ENCODE assay signal across 15 cellular contexts in the genomic region with DNA sequence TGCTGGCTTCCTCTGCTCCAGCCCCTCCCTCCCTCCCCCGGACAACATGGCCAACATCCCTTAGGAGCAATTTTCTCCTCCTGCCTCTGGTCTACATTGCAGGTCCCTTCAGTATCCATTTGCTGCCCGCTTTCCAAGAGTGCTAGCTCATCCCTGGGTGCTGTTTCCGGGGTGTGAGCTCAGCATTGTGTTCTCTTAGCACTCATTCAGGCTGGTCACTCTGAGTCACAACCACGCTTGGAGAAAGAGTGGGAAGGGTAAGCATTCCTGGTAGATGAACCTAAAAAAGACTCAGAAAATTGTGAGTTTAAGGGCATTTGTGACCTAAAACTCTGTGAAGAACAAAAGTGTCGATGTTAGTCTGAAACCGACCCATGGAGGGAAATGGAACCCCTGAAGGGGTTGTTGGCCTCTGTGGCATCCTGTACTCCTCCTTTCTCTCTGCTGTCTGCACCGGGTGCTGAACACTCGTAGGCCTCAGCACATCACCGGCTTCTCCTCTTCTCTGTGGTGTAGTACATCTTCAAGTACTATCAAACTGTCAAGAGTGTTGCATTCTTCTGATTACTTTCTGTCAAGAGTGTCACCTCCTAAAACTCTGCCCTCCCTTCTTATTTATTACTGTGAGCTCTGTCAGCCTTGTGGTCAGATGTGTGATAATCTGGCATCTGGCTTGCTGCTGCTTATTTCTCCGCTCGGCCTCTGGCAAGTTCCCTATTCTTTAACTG.
DNase-seq lines count a peak whose midpoint lies in the region; ATAC-seq and TF ChIP-seq lines count a peak whose summit lies in the region.
"Had no signal": no experiment of that assay in that cellular context is flagged by ENCODE, and none has a peak within 500 bp of the region (broad histone marks: within the 10 kb centered on the region; RNA-seq: fewer than 3 reads in every experiment).

No MANE protein-coding gene starts in this region.

- no peak overlapping the region for H3K27ac ChIP-seq in RWPE2 (ENCODE audit: poor library complexity, severe bottlenecking)
- H3K27ac ChIP-seq: esophagus squamous epithelium, upper lobe of left lung had no signal

- TF ChIP-seq CTCF in HFFc6 (IDR thresholded peaks at IDR 0.05) (no peak), RWPE2 (IDR thresholded peaks at IDR 0.05; ENCODE audit: poor library complexity, severe bottlenecking) (no peak), CD14-positive monocyte (IDR thresholded peaks at IDR 0.05) (no peak)

- H3K4me3 ChIP-seq in RWPE2 (ENCODE audit: severe bottlenecking), result no peak overlapping the region
- H3K4me3 ChIP-seq: esophagus squamous epithelium, upper lobe of left lung had no signal

- peak overlapping the region; percentile 1; the same call in 1 of the 2 replicates for H3K4me3 Mint-ChIP-seq in HFFc6
- no peak overlapping the region for H3K4me3 Mint-ChIP-seq in activated CD8-positive, alpha-beta T cell treated with anti-CD3 and anti-CD28 coated beads, Interleukin-2, amount 10 ng/mL, durations not matched to agents 7 days and 5 days
- H3K4me3 Mint-ChIP-seq in activated naive CD4-positive, alpha-beta T cell treated with anti-CD3 and anti-CD28 coated beads for 36 hours, result no peak overlapping the region
- H3K4me3 Mint-ChIP-seq in CD14-positive monocyte, result no peak overlapping the region
- H3K4me3 Mint-ChIP-seq: activated CD4-positive, alpha-beta T cell treated with anti-CD3 and anti-CD28 coated beads, Interleukin-2, amount 10 ng/mL, durations not matched to agents 24 days and 14 days had no signal

- peaks cover 12% of the 10 kb centered on the region for H3K4me1 Mint-ChIP-seq in HFFc6 (ENCODE audit: low read depth)
- no peaks in the 10 kb centered on the region for H3K4me1 Mint-ChIP-seq in activated CD8-positive, alpha-beta T cell treated with anti-CD3 and anti-CD28 coated beads, Interleukin-2, amount 10 ng/mL, durations not matched to agents 7 days and 5 days (ENCODE audit: low read depth)
- H3K4me1 Mint-ChIP-seq in activated naive CD4-positive, alpha-beta T cell treated with anti-CD3 and anti-CD28 coated beads for 36 hours (ENCODE audit: low read depth), result no peaks in the 10 kb centered on the region
- no peaks in the 10 kb centered on the region for H3K4me1 Mint-ChIP-seq in CD14-positive monocyte
- H3K4me1 Mint-ChIP-seq: activated CD4-positive, alpha-beta T cell treated with anti-CD3 and anti-CD28 coated beads, Interleukin-2, amount 10 ng/mL, durations not matched to agents 24 days and 14 days had no signal

- ATAC-seq in RWPE2 (ENCODE audit: low read depth), result peak; percentile 44; the same call in 1 of the 3 replicates
- no peak for ATAC-seq in activated CD8-positive, alpha-beta T cell treated with anti-CD3 and anti-CD28 coated beads, Interleukin-2, amount 10 ng/mL, durations not matched to agents 7 days and 5 days

- intact Hi-C loops in activated naive CD4-positive, alpha-beta T cell treated with anti-CD3 and anti-CD28 coated beads for 36 hours (cut with micrococcal nuclease), result no loop called here
- intact Hi-C loops in CD14-positive monocyte (cut with micrococcal nuclease), result no loop called here

- H3K36me3 Mint-ChIP-seq in HFFc6 (ENCODE audit: low read depth) (no peaks in the 10 kb centered on the region), CD14-positive monocyte (no peaks in the 10 kb centered on the region)
- no peaks in the 10 kb centered on the region for H3K36me3 Mint-ChIP-seq in activated CD8-positive, alpha-beta T cell treated with anti-CD3 and anti-CD28 coated beads, Interleukin-2, amount 10 ng/mL, durations not matched to agents 7 days and 5 days (ENCODE audit: low read depth)
- no peaks in the 10 kb centered on the region for H3K36me3 Mint-ChIP-seq in activated naive CD4-positive, alpha-beta T cell treated with anti-CD3 and anti-CD28 coated beads for 36 hours (ENCODE audit: low read depth)

- peak; percentile 91 for DNase-seq in A172 (ENCODE audit: low spot score)
- peak; percentile 29 for DNase-seq in HFFc6
- DNase-seq in RWPE2 (ENCODE audit: low spot score), result no peak
- peak; percentile 3 for DNase-seq in hepatic stellate cell (ENCODE audit: low spot score)
- DNase-seq in activated CD8-positive, alpha-beta T cell treated with anti-CD3 and anti-CD28 coated beads, Interleukin-2, amount 10 ng/mL, durations not matched to agents 7 days and 5 days, result no peak
- no peak for DNase-seq in SK-N-DZ (ENCODE audit: low spot score)
- no peak for DNase-seq in activated naive CD4-positive, alpha-beta T cell treated with anti-CD3 and anti-CD28 coated beads for 36 hours
- DNase-seq in CD14-positive monocyte (ENCODE audit: low spot score), result no peak
- DNase-seq: activated CD4-positive, alpha-beta T cell treated with anti-CD3 and anti-CD28 coated beads, Interleukin-2, amount 10 ng/mL, durations not matched to agents 24 days and 14 days; cortex of kidney; esophagus squamous epithelium; MM.1S; stimulated activated CD4-positive, alpha-beta T cell treated with anti-CD3 and anti-CD28 coated beads, Interleukin-1b, Interleukin-23, amount 100 ng/mL, for 48 hours; stimulated activated CD8-positive, alpha-beta memory T cell treated with anti-CD3 and anti-CD28 coated beads, Interleukin-4, amount 100 ng/mL, for 48 hours; upper lobe of left lung had no signal

- POLR2A ChIA-PET in activated CD8-positive, alpha-beta T cell treated with anti-CD3 and anti-CD28 coated beads, Interleukin-2, amount 10 ng/mL, durations not matched to agents 7 days and 5 days (lab: Charles Lee), result no interaction called here

- H3K36me3 ChIP-seq in RWPE2 (ENCODE audit: low read depth), result no peaks in the 10 kb centered on the region
- H3K36me3 ChIP-seq: esophagus squamous epithelium, upper lobe of left lung had no signal

- H3K27ac Mint-ChIP-seq in HFFc6, result peak overlapping the region; percentile 24; the same call in 1 of the 2 replicates
- H3K27ac Mint-ChIP-seq in activated CD8-positive, alpha-beta T cell treated with anti-CD3 and anti-CD28 coated beads, Interleukin-2, amount 10 ng/mL, durations not matched to agents 7 days and 5 days, result no peak overlapping the region
- H3K27ac Mint-ChIP-seq in activated naive CD4-positive, alpha-beta T cell treated with anti-CD3 and anti-CD28 coated beads for 36 hours, result no peak overlapping the region
- no peak overlapping the region for H3K27ac Mint-ChIP-seq in CD14-positive monocyte
- H3K27ac Mint-ChIP-seq: activated CD4-positive, alpha-beta T cell treated with anti-CD3 and anti-CD28 coated beads, Interleukin-2, amount 10 ng/mL, durations not matched to agents 24 days and 14 days had no signal

- H3K4me1 ChIP-seq in RWPE2 (ENCODE audit: insufficient read depth, poor library complexity, severe bottlenecking), result no peaks in the 10 kb centered on the region
- H3K4me1 ChIP-seq: esophagus squamous epithelium, upper lobe of left lung had no signal

- H3K9me3 Mint-ChIP-seq in HFFc6 (no peaks in the 10 kb centered on the region), CD14-positive monocyte (peaks cover 0 to 7% (median 3%) of the 10 kb centered on the region in 7 donors)
- H3K9me3 Mint-ChIP-seq in activated CD8-positive, alpha-beta T cell treated with anti-CD3 and anti-CD28 coated beads, Interleukin-2, amount 10 ng/mL, durations not matched to agents 7 days and 5 days (ENCODE audit: insufficient read depth), result no peaks in the 10 kb centered on the region
- peaks cover 6% of the 10 kb centered on the region for H3K9me3 Mint-ChIP-seq in activated naive CD4-positive, alpha-beta T cell treated with anti-CD3 and anti-CD28 coated beads for 36 hours

- no peaks in the 10 kb centered on the region for H3K9me3 ChIP-seq in RWPE2 (ENCODE audit: severe bottlenecking)
- H3K9me3 ChIP-seq: upper lobe of left lung had no signal

- CTCF ChIA-PET in activated CD8-positive, alpha-beta T cell treated with anti-CD3 and anti-CD28 coated beads, Interleukin-2, amount 10 ng/mL, durations not matched to agents 7 days and 5 days (lab: Charles Lee), result no interaction called here
- CTCF ChIA-PET in activated naive CD4-positive, alpha-beta T cell treated with anti-CD3 and anti-CD28 coated beads for 36 hours (lab: Charles Lee), result no interaction called here

- H3K27me3 Mint-ChIP-seq in HFFc6 (ENCODE audit: insufficient read depth) (no peaks in the 10 kb centered on the region), CD14-positive monocyte (ENCODE audit: low read depth in 3 of 3) (peaks cover 0 to 3% (median 0%) of the 10 kb centered on the region in 3 donors)
- no peaks in the 10 kb centered on the region for H3K27me3 Mint-ChIP-seq in activated CD8-positive, alpha-beta T cell treated with anti-CD3 and anti-CD28 coated beads, Interleukin-2, amount 10 ng/mL, durations not matched to agents 7 days and 5 days (ENCODE audit: low read depth)
- no peaks in the 10 kb centered on the region for H3K27me3 Mint-ChIP-seq in activated naive CD4-positive, alpha-beta T cell treated with anti-CD3 and anti-CD28 coated beads for 36 hours (ENCODE audit: low read depth)
- H3K27me3 Mint-ChIP-seq: activated CD4-positive, alpha-beta T cell treated with anti-CD3 and anti-CD28 coated beads, Interleukin-2, amount 10 ng/mL, durations not matched to agents 24 days and 14 days had no signal

- peaks cover 7% of the 10 kb centered on the region for H3K27me3 ChIP-seq in RWPE2 (ENCODE audit: insufficient read depth, poor library complexity, severe bottlenecking)
- H3K27me3 ChIP-seq: esophagus squamous epithelium, upper lobe of left lung had no signal

Comparison
In these comparisons a context has a peak if more than half of its experiments do, and no peak if none do; other contexts are left out.
1. DNase-seq: peak in A172 (single experiment), HFFc6 (single experiment) and hepatic stellate cell (single experiment); none in RWPE2 (single experiment), activated CD8-positive, alpha-beta T cell treated with anti-CD3 and anti-CD28 coated beads, Interleukin-2, amount 10 ng/mL, durations not matched to agents 7 days and 5 days (single experiment), SK-N-DZ (single experiment), activated naive CD4-positive, alpha-beta T cell treated with anti-CD3 and anti-CD28 coated beads for 36 hours (single experiment) and CD14-positive monocyte (single experiment).